Comparison of ENCODE assay signal across 1 cellular context in genomic region chr20:46324960-46325703, GRCh38.
TF ChIP-seq lines count a peak whose summit lies in the region.

No MANE protein-coding gene starts in this region.

TF ChIP-seq in HepG2, 621 proteins besides CTCF, POLR2A, EP300 and RAD21 (continued from another document):
- TF ChIP-seq ZNF142 (CRISPR knock-in tag; IDR thresholded peaks at IDR 0.05) (no peak), ZMYM4 (CRISPR knock-in tag; IDR thresholded peaks at IDR 0.05) (no peak), CREB3 (CRISPR knock-in tag; IDR thresholded peaks at IDR 0.05) (no peak), ZBED4 (CRISPR knock-in tag; IDR thresholded peaks at IDR 0.05; ENCODE audit: borderline replicate concordance) (no peak), AFF4 (CRISPR knock-in tag; IDR thresholded peaks at IDR 0.05) (no peak), HOXA3 (CRISPR knock-in tag; IDR thresholded peaks at IDR 0.05) (no peak), ZNF768 (CRISPR knock-in tag; IDR thresholded peaks at IDR 0.05) (peak; percentile 82), ZNF101 (CRISPR knock-in tag; IDR thresholded peaks at IDR 0.05; ENCODE audit: borderline replicate concordance, low read depth) (no peak), ZBTB43 (CRISPR knock-in tag; conservative IDR thresholded peaks at IDR 0.05) (no peak), USF2 (IDR thresholded peaks at IDR 0.05; ENCODE audit: low read depth, low read length) (no peak), USF2 (CRISPR knock-in tag; IDR thresholded peaks at IDR 0.05; ENCODE audit: borderline replicate concordance) (no peak), TCF12 (IDR thresholded peaks at IDR 0.05) (no peak), TCF12 (CRISPR knock-in tag; IDR thresholded peaks at IDR 0.05) (no peak), SMAD9 (CRISPR knock-in tag; IDR thresholded peaks at IDR 0.05) (no peak)
